8 cellular contexts compared by ENCODE assay signal in genomic region chrX:53287493-53288138, GRCh38. TPM values are rescaled to one million over a fixed set of nuclear protein-coding genes. Genes with fewer than 3 reads are reported as not detected.
DNase-seq lines count a peak whose midpoint lies in the region; ATAC-seq, FAIRE-seq and TF ChIP-seq lines count a peak whose summit lies in the region.

No MANE protein-coding gene starts in this region.

- DNase-seq in GM18507 (ENCODE audit: extremely low spot score, insufficient read length, low read depth): no peak
- peak; percentile 21 for DNase-seq in NCI-H226
- DNase-seq in activated T-cell treated with anti-CD3 and anti-CD28 coated beads, Interleukin-2, amount 50 U/mL, for 4 hours: peak; percentile 15
- DNase-seq in fibroblast of mammary gland (ENCODE audit: low read depth): peak; percentile 77
- no peak for DNase-seq in SK-N-DZ (ENCODE audit: low spot score)

- no peaks in the 10 kb centered on the region for H3K36me3 ChIP-seq in neuron (ENCODE audit: insufficient read depth, low read length)

- H3K4me3 ChIP-seq in fibroblast of mammary gland (ENCODE audit: control insufficient read depth, low read depth, low read length): no peak overlapping the region
- H3K4me3 ChIP-seq in neuron (ENCODE audit: low read length): peak overlapping the region; percentile 3

- TF ChIP-seq CTCF in fibroblast of mammary gland (conservative IDR thresholded peaks at IDR 0.05; ENCODE audit: control insufficient read depth, insufficient read depth, low read depth, low read length): no peak

- peaks cover 23% of the 10 kb centered on the region for H3K4me1 Mint-ChIP-seq in activated T-cell treated with anti-CD3 and anti-CD28 coated beads, Interleukin-2, amount 50 U/mL, for 4 hours (ENCODE audit: low read depth)

- no peaks in the 10 kb centered on the region for H3K9me3 Mint-ChIP-seq in activated T-cell treated with anti-CD3 and anti-CD28 coated beads, Interleukin-2, amount 50 U/mL, for 4 hours

- H3K27me3 ChIP-seq in neuron (ENCODE audit: insufficient read depth, low read length): no peaks in the 10 kb centered on the region

- H3K27me3 Mint-ChIP-seq in activated T-cell treated with anti-CD3 and anti-CD28 coated beads, Interleukin-2, amount 50 U/mL, for 4 hours (ENCODE audit: low read depth): no peaks in the 10 kb centered on the region

- no peaks in the 10 kb centered on the region for H3K36me3 Mint-ChIP-seq in activated T-cell treated with anti-CD3 and anti-CD28 coated beads, Interleukin-2, amount 50 U/mL, for 4 hours (ENCODE audit: insufficient read depth)

- peaks cover 26% of the 10 kb centered on the region for H3K4me1 ChIP-seq in neuron (ENCODE audit: insufficient read depth, low read length)

- peak; percentile 26 for FAIRE-seq in GM18507 (lab: Jason Lieb, UNC)

- no peaks in the 10 kb centered on the region for H3K9me3 ChIP-seq in neuron (ENCODE audit: low read length)

- peak overlapping the region; percentile 73 for H3K4me3 Mint-ChIP-seq in activated T-cell treated with anti-CD3 and anti-CD28 coated beads, Interleukin-2, amount 50 U/mL, for 4 hours

- peak; percentile 69 to 81 for ATAC-seq in activated T-cell treated with anti-CD3 and anti-CD28 coated beads, Interleukin-2, amount 50 U/mL, for 4 hours
- ATAC-seq in GM19351 (IDR thresholded peaks at IDR 0.05; ENCODE audit: unreplicated experiment) (no peak), HG03159 (IDR thresholded peaks at IDR 0.05; ENCODE audit: unreplicated experiment) (no peak)

- H2AFZ ChIP-seq in neuron (ENCODE audit: low read depth, low read length): no peak overlapping the region

RNA-seq across cellular contexts. Expression of gene IQSEC2, which starts 6.2 kb away (rescaled TPM):
- total RNA-seq in activated T-cell treated with anti-CD3 and anti-CD28 coated beads, Interleukin-2, amount 50 U/mL, for 4 hours: 1 to 10 TPM in 1 of 3 donors, under 1 TPM in 2; 0.43 to 1.2 (median 0.46) TPM
- polyA plus RNA-seq in SK-N-DZ (2014; cell fraction: cytosol; rRNA removed): 2.6 and 4.2 TPM in 2 replicates
- 6.5 and 8.8 TPM in 2 replicates for polyA plus RNA-seq in SK-N-DZ (2014; cell fraction: nucleus; rRNA removed)

Comparison
In these comparisons a context has a peak if more than half of its experiments do, and no peak if none do; other contexts are left out.
1. DNase-seq: peak in NCI-H226 (single experiment), activated T-cell treated with anti-CD3 and anti-CD28 coated beads, Interleukin-2, amount 50 U/mL, for 4 hours (single experiment) and fibroblast of mammary gland (single experiment); none in GM18507 (single experiment) and SK-N-DZ (single experiment).
2. ATAC-seq: peak in activated T-cell treated with anti-CD3 and anti-CD28 coated beads, Interleukin-2, amount 50 U/mL, for 4 hours (2 of 2); none in GM19351 (single experiment) and HG03159 (single experiment).